17 cellular contexts compared by ENCODE assay signal in the genomic region with DNA sequence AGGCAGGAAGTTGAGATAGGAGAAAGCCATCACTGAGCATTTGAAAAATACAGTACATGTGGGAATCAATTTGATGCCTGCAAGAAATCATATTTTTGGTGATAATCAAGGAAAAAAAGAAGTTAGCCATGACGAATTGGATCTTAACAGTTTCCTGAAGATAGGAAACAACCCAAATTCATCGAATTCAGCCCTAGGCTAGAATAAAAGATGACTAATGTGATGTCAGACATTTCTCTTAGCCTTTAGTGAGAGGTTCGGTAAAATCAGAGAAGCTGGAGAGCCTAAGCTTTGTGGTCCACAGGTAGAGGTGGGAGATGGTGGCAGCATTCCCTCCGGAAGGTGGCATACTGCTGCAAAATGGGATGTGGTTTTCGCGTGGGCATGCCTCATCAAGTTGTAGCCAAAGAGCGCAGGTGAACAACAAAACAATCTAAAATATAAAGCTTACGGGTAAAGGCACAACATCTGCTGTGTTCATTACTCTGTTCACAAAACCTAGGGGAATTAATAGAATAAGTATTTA.
DNase-seq lines count a peak whose midpoint lies in the region; ATAC-seq, FAIRE-seq and TF ChIP-seq lines count a peak whose summit lies in the region.
"Had no signal": no experiment of that assay in that cellular context is flagged by ENCODE, and none has a peak within 500 bp of the region (broad histone marks: within the 10 kb centered on the region; RNA-seq: fewer than 3 reads in every experiment).

No MANE protein-coding gene starts in this region.

- H4K91ac ChIP-seq in H1 (replicated peaks; ENCODE audit: insufficient read length, low read length) (no peak overlapping the region), mesenchymal stem cell (ENCODE audit: low read length) (no peak overlapping the region)

- no peak for TF ChIP-seq EP300 in HepG2 (IDR thresholded peaks at IDR 0.05; ENCODE audit: low read depth in 2 of 2, low read length in 2 of 2)
- no peak for TF ChIP-seq EP300 in HepG2 (CRISPR knock-in tag; IDR thresholded peaks at IDR 0.05; ENCODE audit: borderline replicate concordance)
- no peak for TF ChIP-seq EP300 in H1 (IDR thresholded peaks at IDR 0.05; ENCODE audit: borderline replicate concordance in 1 of 2, low read depth in 2 of 2, low read length in 2 of 2)

- H4K5ac ChIP-seq in H1 (ENCODE audit: insufficient read length, low read depth, low read length) = peak overlapping the region; percentile 36

- no peak overlapping the region for H3K4me2 ChIP-seq in HepG2 (ENCODE audit: low read depth, low read length)
- H3K4me2 ChIP-seq in H1 (ENCODE audit: insufficient read depth in 1 of 2, low read depth in 2 of 2, low read length in 2 of 2) = no peak overlapping the region
- no peak overlapping the region for H3K4me2 ChIP-seq in mesenchymal stem cell (ENCODE audit: low read length, poor library complexity, severe bottlenecking)
- H3K4me2 ChIP-seq: BLaER1 treated with 17β-estradiol and CSF1 and Interleukin-3, amounts not matched to agents 10 nM and 100 nM had no signal

- TF ChIP-seq CTCF in HepG2 (CRISPR knock-in tag; IDR thresholded peaks at IDR 0.05) = peak; percentile 67
- TF ChIP-seq CTCF in right lobe of liver (IDR thresholded peaks at IDR 0.05) = no peak
- peak in 2 of 3 experiments; percentile 29 to 30; a peak in 2 of 4 replicates for TF ChIP-seq CTCF in H1 (IDR thresholded peaks at IDR 0.05; ENCODE audit: control extremely low read depth in 1 of 3, insufficient read depth in 1 of 3, low read depth in 1 of 3, low read length in 3 of 3)
- TF ChIP-seq CTCF in lower lobe of right lung (IDR thresholded peaks at IDR 0.05) = no peak

- no peak overlapping the region for H3K27ac ChIP-seq in HepG2 (ENCODE audit: extremely low read length, insufficient read depth, low read length)
- H3K27ac ChIP-seq in right lobe of liver = no peak overlapping the region
- H3K27ac ChIP-seq in H1 (ENCODE audit: low read depth, low read length) = no peak overlapping the region
- H3K27ac ChIP-seq in mesenchymal stem cell (ENCODE audit: low read length, poor library complexity, severe bottlenecking) = no peak overlapping the region
- H3K27ac ChIP-seq in lower lobe of right lung = no peak overlapping the region
- H3K27ac ChIP-seq: BLaER1 treated with 17β-estradiol and CSF1 and Interleukin-3, amounts not matched to agents 10 nM and 100 nM had no signal

- H4K20me1 ChIP-seq in HepG2 (ENCODE audit: insufficient read depth, low read length) (no peaks in the 10 kb centered on the region), H1 (replicated peaks in 1 of 2; ENCODE audit: control insufficient read depth in 1 of 2, insufficient read depth in 2 of 2, low read length in 2 of 2) (no peaks in the 10 kb centered on the region)
- H4K20me1 ChIP-seq: BLaER1 treated with 17β-estradiol and CSF1 and Interleukin-3, amounts not matched to agents 10 nM and 100 nM had no signal

- H2AK5ac ChIP-seq in H1 (ENCODE audit: low read depth, low read length) (no peak overlapping the region), mesenchymal stem cell (ENCODE audit: low read length, severe bottlenecking) (no peak overlapping the region)

- POLR2A ChIA-PET in HepG2 (lab: Yijun Ruan, JAX) (no interaction called here), H1 (lab: Charles Lee; ENCODE audit: partially characterized antibody) (no interaction called here)

- no peak overlapping the region for H3K9ac ChIP-seq in HepG2 (ENCODE audit: insufficient read depth, low read depth, low read length)
- no peak overlapping the region for H3K9ac ChIP-seq in H1 (replicated peaks in 1 of 4; ENCODE audit: extremely low read depth in 1 of 4, low read depth in 3 of 4, low read length in 3 of 4)
- no peak overlapping the region for H3K9ac ChIP-seq in mesenchymal stem cell (ENCODE audit: low read length)
- H3K9ac ChIP-seq: BLaER1 treated with 17β-estradiol and CSF1 and Interleukin-3, amounts not matched to agents 10 nM and 100 nM had no signal

- no peaks in the 10 kb centered on the region for H3K4me1 ChIP-seq in HepG2 (ENCODE audit: insufficient read depth, low read length)
- H3K4me1 ChIP-seq in right lobe of liver = no peaks in the 10 kb centered on the region
- H3K4me1 ChIP-seq in H1 (replicated peaks in 1 of 4; ENCODE audit: control insufficient read depth in 3 of 4, insufficient read depth in 4 of 4, low read length in 3 of 4) = no peaks in the 10 kb centered on the region; a peak in 1 of 7 replicates
- no peaks in the 10 kb centered on the region for H3K4me1 ChIP-seq in mesenchymal stem cell (ENCODE audit: control insufficient read depth, insufficient read depth, low read depth, low read length)
- no peaks in the 10 kb centered on the region for H3K4me1 ChIP-seq in lower lobe of right lung
- H3K4me1 ChIP-seq: BLaER1 treated with 17β-estradiol and CSF1 and Interleukin-3, amounts not matched to agents 10 nM and 100 nM had no signal

- no peak for TF ChIP-seq POLR2A in HepG2 (IDR thresholded peaks at IDR 0.05; ENCODE audit: insufficient read depth in 1 of 2, low read depth in 2 of 2, low read length in 2 of 2)
- no peak for TF ChIP-seq POLR2A in right lobe of liver (IDR thresholded peaks at IDR 0.05)
- no peak for TF ChIP-seq POLR2A in H1 (IDR thresholded peaks at IDR 0.05; ENCODE audit: control extremely low read depth in 1 of 2, low read depth in 2 of 2, low read length in 2 of 2)

- no peak overlapping the region for H2BK20ac ChIP-seq in H1 (ENCODE audit: low read length)

- no peak overlapping the region for H2BK120ac ChIP-seq in H1 (replicated peaks; ENCODE audit: low read depth, low read length)
- no peak overlapping the region for H2BK120ac ChIP-seq in mesenchymal stem cell (ENCODE audit: low read depth, low read length)

- H3K4me3 ChIP-seq in HepG2 (replicated peaks in 1 of 3; ENCODE audit: insufficient read depth in 1 of 3, low read depth in 2 of 3, low read length in 3 of 3) (no peak overlapping the region), right lobe of liver (no peak overlapping the region), H1 (ENCODE audit: extremely low read depth in 1 of 4, insufficient read depth in 2 of 4, low read depth in 3 of 4, low read length in 4 of 4) (no peak overlapping the region), mesenchymal stem cell (ENCODE audit: insufficient read depth in 1 of 2, low read depth in 1 of 2, low read length in 2 of 2) (no peak overlapping the region), lower lobe of right lung (no peak overlapping the region)
- H3K4me3 ChIP-seq: BLaER1 treated with 17β-estradiol and CSF1 and Interleukin-3, amounts not matched to agents 10 nM and 100 nM had no signal

- H2BK5ac ChIP-seq in H1 (ENCODE audit: low read depth, low read length) (no peak overlapping the region), mesenchymal stem cell (ENCODE audit: low read depth, low read length, poor library complexity, severe bottlenecking) (no peak overlapping the region)

- H3K14ac ChIP-seq in H1 (ENCODE audit: insufficient read length) (no peak overlapping the region), mesenchymal stem cell (ENCODE audit: low read length in 2 of 2) (no peak overlapping the region)

- H3K9me3 ChIP-seq in HepG2 (ENCODE audit: low read length) = no peaks in the 10 kb centered on the region
- H3K9me3 ChIP-seq in right lobe of liver = no peaks in the 10 kb centered on the region
- 0 out of 4 replicates have a peak, but pooled peaks cover 0 to 3% of the 10 kb centered on the region in 2 experiments for H3K9me3 ChIP-seq in H1 (ENCODE audit: insufficient read depth in 2 of 2, low read depth in 1 of 2, low read length in 1 of 2)
- no peaks in the 10 kb centered on the region for H3K9me3 ChIP-seq in mesenchymal stem cell (ENCODE audit: control insufficient read depth, low read length)
- no peaks in the 10 kb centered on the region for H3K9me3 ChIP-seq in lower lobe of right lung
- H3K9me3 ChIP-seq: BLaER1 treated with 17β-estradiol and CSF1 and Interleukin-3, amounts not matched to agents 10 nM and 100 nM had no signal

- BruUV-seq in HepG2 (replicated peaks; lab: Mats Ljungman, UMichigan) = no TSS peak

- H2AFZ ChIP-seq in HepG2 (ENCODE audit: low read length) = no peak overlapping the region
- H2AFZ ChIP-seq in H1 (ENCODE audit: low read length) = 0 out of 2 replicates have a peak overlapping the region, but pooled peaks have one; percentile 73
- no peak overlapping the region for H2AFZ ChIP-seq in mesenchymal stem cell (ENCODE audit: low read depth, low read length)

- FAIRE-seq in HepG2 (lab: Jason Lieb, UNC) (peak; percentile 8), H1 (lab: Jason Lieb, UNC) (peak; percentile 28)

- no peak overlapping the region for H2BK12ac ChIP-seq in H1 (ENCODE audit: low read depth, low read length)
- no peak overlapping the region for H2BK12ac ChIP-seq in mesenchymal stem cell (ENCODE audit: low read length in 2 of 2)

- CTCF ChIA-PET in HepG2 (lab: Yijun Ruan, JAX; ENCODE audit: low intra/inter-chr PET ratio, low total read pairs) = interaction anchor here (1.2 to 1.6 kb wide), 2 partner anchors 144 to 296 kb away, joined by 3 to 12 read pairs; no protein-coding TSS in a partner anchor
- CTCF ChIA-PET in H1 (lab: Charles Lee; ENCODE audit: partially characterized antibody) = interaction anchor here (1.0 kb wide), 1 partner anchor 138 kb away, joined by 4 read pairs; no protein-coding TSS in a partner anchor

- intact Hi-C loops in HepG2 (cut with micrococcal nuclease; ENCODE audit: unreplicated experiment) (loop anchor here (1.0 kb wide), 2 partner anchors 146 to 297 kb away; no protein-coding TSS in a partner anchor), right lobe of liver (cut with DNase I) (no loop called here), lower lobe of right lung (cut with DNase I) (no loop called here)

- H3K23me2 ChIP-seq in H1 (ENCODE audit: low read depth, low read length) = no peaks in the 10 kb centered on the region

- DNase-seq in HepG2 (ENCODE audit: low spot score) (peak; percentile 17), right lobe of liver (no peak), NCI-H2171 (lab: John Stamatoyannopoulos, UW) (peak; percentile 83), H1 (ENCODE audit: low read depth in 1 of 2, low spot score in 2 of 2) (no peak), GM19240 (ENCODE audit: insufficient read length, low spot score) (no peak), mesenchymal stem cell (no peak), lower lobe of right lung (no peak), DMS53 treated with DMSO at 0.1 percent for 48 hours (lab: John Stamatoyannopoulos, UW; ENCODE audit: unreplicated experiment) (no peak)
- DNase-seq: 8988T; DMS 273 treated with DMSO at 0.1 percent for 48 hours; Kasumi-1; NCI-H1436; NCI-H2029 treated with DMSO at 0.1 percent for 48 hours; NCI-H69; NK-92 treated with Interleukin-12 subunit alpha and Interleukin-12 subunit beta, amount 100 ng/mL, for 24 hours had no signal

- peak overlapping the region; percentile 32 for H3K4ac ChIP-seq in H1 (replicated peaks; ENCODE audit: insufficient read length, low read depth, low read length)
- H3K4ac ChIP-seq in mesenchymal stem cell (ENCODE audit: low read depth in 1 of 2, low read length in 2 of 2) = no peak overlapping the region

- H3K56ac ChIP-seq in H1 (replicated peaks; ENCODE audit: insufficient read length, low read depth, low read length) = no peak overlapping the region

- in situ Hi-C loops in HepG2 (cut with HindIII; ENCODE audit: extremely low pct_ligation_motif_present, low pct_unique_long_range_greater_than_20kb) = loop anchor here (25.0 kb wide), 1 partner anchor 290 kb away; no protein-coding TSS in a partner anchor

- H3K79me2 ChIP-seq in HepG2 (ENCODE audit: insufficient read depth, low read length) (no peaks in the 10 kb centered on the region), H1 (ENCODE audit: control insufficient read depth in 1 of 2, insufficient read depth in 2 of 2, low read length in 2 of 2) (no peaks in the 10 kb centered on the region)

- H3K18ac ChIP-seq in H1 (ENCODE audit: extremely low read depth, low read length) (no peak overlapping the region), mesenchymal stem cell (ENCODE audit: low read depth in 1 of 2, low read length in 2 of 2) (no peak overlapping the region)

- H3K27me3 ChIP-seq in HepG2 (ENCODE audit: control insufficient read depth in 1 of 2, insufficient read depth in 2 of 2, low read length in 2 of 2) = no peaks in the 10 kb centered on the region
- no peaks in the 10 kb centered on the region for H3K27me3 ChIP-seq in right lobe of liver
- H3K27me3 ChIP-seq in H1 (replicated peaks in 1 of 4; ENCODE audit: control insufficient read depth in 3 of 4, extremely low read depth in 1 of 4, insufficient read depth in 3 of 4, low read length in 3 of 4) = no peaks in the 10 kb centered on the region
- no peaks in the 10 kb centered on the region for H3K27me3 ChIP-seq in mesenchymal stem cell (ENCODE audit: control insufficient read depth in 1 of 2, insufficient read depth in 1 of 2, low read length in 2 of 2)
- H3K27me3 ChIP-seq in lower lobe of right lung (ENCODE audit: low read depth) = no peaks in the 10 kb centered on the region
- H3K27me3 ChIP-seq: BLaER1 treated with 17β-estradiol and CSF1 and Interleukin-3, amounts not matched to agents 10 nM and 100 nM had no signal

- ATAC-seq in HepG2 = peak; percentile 91
- ATAC-seq in right lobe of liver = no peak
- ATAC-seq in lower lobe of right lung = no peak
- ATAC-seq: SK-N-SH treated with all-trans-retinoic acid at 6 μM for 48 hours had no signal

- no peak overlapping the region for H3K23ac ChIP-seq in H1 (ENCODE audit: insufficient read length)
- no peak overlapping the region for H3K23ac ChIP-seq in mesenchymal stem cell (ENCODE audit: low read length in 2 of 2)

- H2BK15ac ChIP-seq in H1 (ENCODE audit: low read length) (peak overlapping the region; percentile 46; the same call in 1 of the 2 replicates), mesenchymal stem cell (ENCODE audit: low read depth, poor library complexity, severe bottlenecking) (no peak overlapping the region)

- H4K8ac ChIP-seq in H1 (ENCODE audit: extremely low read depth, insufficient read depth, low read length) (no peak overlapping the region), mesenchymal stem cell (ENCODE audit: low read length) (no peak overlapping the region)

- H3K36me3 ChIP-seq in HepG2 (replicated peaks in 1 of 2; ENCODE audit: control insufficient read depth in 1 of 2, insufficient read depth in 2 of 2, low read length in 2 of 2) = no peaks in the 10 kb centered on the region
- H3K36me3 ChIP-seq in right lobe of liver = no peaks in the 10 kb centered on the region
- H3K36me3 ChIP-seq in H1 (ENCODE audit: control insufficient read depth in 2 of 4, insufficient read depth in 4 of 4, low read length in 3 of 4) = no peaks in the 10 kb centered on the region
- H3K36me3 ChIP-seq in mesenchymal stem cell (ENCODE audit: control insufficient read depth in 1 of 2, insufficient read depth in 2 of 2, low read depth in 1 of 2, low read length in 2 of 2) = no peaks in the 10 kb centered on the region
- H3K36me3 ChIP-seq in lower lobe of right lung = no peaks in the 10 kb centered on the region
- H3K36me3 ChIP-seq: BLaER1 treated with 17β-estradiol and CSF1 and Interleukin-3, amounts not matched to agents 10 nM and 100 nM had no signal

- H3K79me1 ChIP-seq in H1 (ENCODE audit: low read depth, low read length) (no peaks in the 10 kb centered on the region), mesenchymal stem cell (replicated peaks; ENCODE audit: low read length, poor library complexity, severe bottlenecking) (no peaks in the 10 kb centered on the region)

- TF ChIP-seq RAD21 in HepG2 (CRISPR knock-in tag; IDR thresholded peaks at IDR 0.05) = no peak
- TF ChIP-seq RAD21 in H1 (IDR thresholded peaks at IDR 0.05 in 1 of 2, conservative IDR thresholded peaks at IDR 0.05 in 1 of 2; ENCODE audit: low read depth in 2 of 2, low read length in 2 of 2) = peak; percentile 14 to 43; a peak in 3 of 4 replicates

- WGBS in HepG2 (ENCODE audit: low lambda C conversion rate) = 13% methylated on average over 8 of the region's 8 CpGs
- WGBS in right lobe of liver (ENCODE audit: insufficient coverage, low coverage, low lambda C conversion rate, missing lambda C conversion rate) = 77% methylated on average over 8 of the region's 8 CpGs
- 92% methylated on average over 8 of the region's 8 CpGs; no CpG with 5 or more reads in 1 of the 2 experiments for whole genome bisulfite sequencing in H1 (ENCODE audit: extremely low coverage in 1 of 2, insufficient coverage in 1 of 2, insufficient read length in 1 of 2, insufficient replicate concordance in 2 of 2, low coverage in 1 of 2, low lambda C conversion rate in 2 of 2, missing lambda C conversion rate in 1 of 2), 2 experiments
- WGBS in mesenchymal stem cell = 71% methylated on average over 6 of the region's 8 CpGs

Comparison
In these comparisons a context has a peak if more than half of its experiments do, and no peak if none do; other contexts are left out.
1. DNase-seq: peak in HepG2 (single experiment) and NCI-H2171 (single experiment); none in right lobe of liver (0 of 3), H1 (0 of 2), GM19240 (single experiment), mesenchymal stem cell (single experiment), lower lobe of right lung (single experiment) and DMS53 treated with DMSO at 0.1 percent for 48 hours (single experiment).
2. CTCF ChIP-seq: peak in HepG2 (single experiment) and H1 (2 of 3); none in right lobe of liver (0 of 4) and lower lobe of right lung (single experiment).